ENCODE assay signal across 24 cellular contexts in the genomic region with DNA sequence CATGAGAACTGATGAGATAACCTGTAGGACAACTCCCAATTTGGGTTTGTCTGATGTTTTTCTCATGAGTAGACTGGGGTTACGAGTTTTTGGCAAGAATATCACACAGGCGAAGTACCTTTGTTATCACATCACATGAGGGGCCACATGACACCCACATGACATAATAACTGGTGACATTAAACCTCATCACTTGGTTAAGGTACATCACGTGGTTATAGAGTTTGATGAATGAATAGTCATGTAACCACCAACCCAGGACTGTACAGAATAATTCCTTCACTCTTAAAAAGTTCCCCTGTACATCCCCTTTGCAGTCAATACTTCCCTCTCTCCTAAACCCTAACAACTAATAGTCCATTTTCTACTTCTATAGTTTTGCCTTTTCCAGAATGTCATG.
"Had no signal": no experiment of that assay in that cellular context is flagged by ENCODE, and none has a peak within 500 bp of the region (broad histone marks: within the 10 kb centered on the region; RNA-seq: fewer than 3 reads in every experiment).

No MANE protein-coding gene starts in this region.

- H3K27me3 Mint-ChIP-seq: activated CD4-positive, alpha-beta memory T cell treated with anti-CD3 and anti-CD28 coated beads for 36 hours; activated CD8-positive, alpha-beta memory T cell treated with anti-CD3 and anti-CD28 coated beads, Interleukin-2, amount 10 ng/mL, durations not matched to agents 7 days and 5 days; activated naive CD8-positive, alpha-beta T cell treated with anti-CD3 and anti-CD28 coated beads, Interleukin-2, amount 10 ng/mL, durations not matched to agents 7 days and 5 days; effector memory CD8-positive, alpha-beta T cell; natural killer cell treated with Interleukin-12 subunit alpha and Interleukin-12 subunit beta and Interleukin-15 and Interleukin-18, amount 100 ng/mL, for 72 hours; progenitor cell of endocrine pancreas had no signal

- DNase-seq: activated CD4-positive, alpha-beta memory T cell treated with anti-CD3 and anti-CD28 coated beads for 36 hours; activated CD4-positive, alpha-beta T cell treated with anti-CD3 and anti-CD28 coated beads for 48 hours; activated CD8-positive, alpha-beta memory T cell treated with anti-CD3 and anti-CD28 coated beads, Interleukin-2, amount 10 ng/mL, durations not matched to agents 7 days and 5 days; activated naive CD8-positive, alpha-beta T cell treated with anti-CD3 and anti-CD28 coated beads, Interleukin-2, amount 10 ng/mL, durations not matched to agents 7 days and 5 days; amygdala; colonic mucosa; dorsolateral prefrontal cortex; effector memory CD8-positive, alpha-beta T cell; esophagus squamous epithelium; gastrocnemius medialis; hippocampal formation; left ventricle myocardium superior; mammary epithelial cell; midbrain; retina; spleen; stimulated activated CD4-positive, alpha-beta T cell treated with anti-CD3 and anti-CD28 coated beads, Interleukin-4, amount 100 ng/mL, for 1 hour; stomach; T-helper 1 cell; WERI-Rb-1 had no signal

- FAIRE-seq: bronchial epithelial cell, TTC549 had no signal

- H3K4me3 Mint-ChIP-seq: activated CD4-positive, alpha-beta memory T cell treated with anti-CD3 and anti-CD28 coated beads for 36 hours; activated CD8-positive, alpha-beta memory T cell treated with anti-CD3 and anti-CD28 coated beads, Interleukin-2, amount 10 ng/mL, durations not matched to agents 7 days and 5 days; activated naive CD8-positive, alpha-beta T cell treated with anti-CD3 and anti-CD28 coated beads, Interleukin-2, amount 10 ng/mL, durations not matched to agents 7 days and 5 days; effector memory CD8-positive, alpha-beta T cell; natural killer cell treated with Interleukin-12 subunit alpha and Interleukin-12 subunit beta and Interleukin-15 and Interleukin-18, amount 100 ng/mL, for 72 hours had no signal

- H3K27ac Mint-ChIP-seq: activated CD4-positive, alpha-beta memory T cell treated with anti-CD3 and anti-CD28 coated beads for 36 hours; activated CD8-positive, alpha-beta memory T cell treated with anti-CD3 and anti-CD28 coated beads, Interleukin-2, amount 10 ng/mL, durations not matched to agents 7 days and 5 days; activated naive CD8-positive, alpha-beta T cell treated with anti-CD3 and anti-CD28 coated beads, Interleukin-2, amount 10 ng/mL, durations not matched to agents 7 days and 5 days; effector memory CD8-positive, alpha-beta T cell; natural killer cell treated with Interleukin-12 subunit alpha and Interleukin-12 subunit beta and Interleukin-15 and Interleukin-18, amount 100 ng/mL, for 72 hours; progenitor cell of endocrine pancreas had no signal

- ATAC-seq: activated CD8-positive, alpha-beta memory T cell treated with anti-CD3 and anti-CD28 coated beads, Interleukin-2, amount 10 ng/mL, durations not matched to agents 7 days and 5 days; effector memory CD8-positive, alpha-beta T cell; gastrocnemius medialis; left ventricle myocardium superior; natural killer cell treated with Interleukin-12 subunit alpha and Interleukin-12 subunit beta and Interleukin-15 and Interleukin-18, amount 100 ng/mL, for 72 hours had no signal

- H3K4me1 Mint-ChIP-seq: activated naive CD8-positive, alpha-beta T cell treated with anti-CD3 and anti-CD28 coated beads, Interleukin-2, amount 10 ng/mL, durations not matched to agents 7 days and 5 days had no signal

- H3K9me3 Mint-ChIP-seq: activated CD4-positive, alpha-beta memory T cell treated with anti-CD3 and anti-CD28 coated beads for 36 hours; activated naive CD8-positive, alpha-beta T cell treated with anti-CD3 and anti-CD28 coated beads, Interleukin-2, amount 10 ng/mL, durations not matched to agents 7 days and 5 days; effector memory CD8-positive, alpha-beta T cell; natural killer cell treated with Interleukin-12 subunit alpha and Interleukin-12 subunit beta and Interleukin-15 and Interleukin-18, amount 100 ng/mL, for 72 hours had no signal
